In genomic region chr5:136042665-136043121, GRCh38 we compare ENCODE assay signal across 10 cellular contexts. TPM values are rescaled to one million over a fixed set of nuclear protein-coding genes. Genes with fewer than 3 reads are reported as not detected.
DNase-seq lines count a peak whose midpoint lies in the region; ATAC-seq and TF ChIP-seq lines count a peak whose summit lies in the region.
"Had no signal": no experiment of that assay in that cellular context is flagged by ENCODE, and none has a peak within 500 bp of the region (broad histone marks: within the 10 kb centered on the region; RNA-seq: fewer than 3 reads in every experiment).

No MANE protein-coding gene starts in this region.

- no peaks in the 10 kb centered on the region for H3K36me3 ChIP-seq in neural progenitor cell

- no peaks in the 10 kb centered on the region for H3K27me3 Mint-ChIP-seq in activated naive CD8-positive, alpha-beta T cell treated with anti-CD3 and anti-CD28 coated beads, Interleukin-2, amount 50 U/mL, for 24 hours
- H3K27me3 Mint-ChIP-seq in neural progenitor cell (ENCODE audit: insufficient read depth, low read depth) = no peaks in the 10 kb centered on the region
- peaks cover 18% of the 10 kb centered on the region for H3K27me3 Mint-ChIP-seq in stimulated activated memory B cell treated with anti-CD40 and anti-IgM and Interleukin-4, amounts not matched to agents 10 μg/mL and 1 μg/mL and 100 μg/mL, for 72 hours

- H2AFZ ChIP-seq in neural progenitor cell (replicated peaks) = no peak overlapping the region

- peak; percentile 73 for ATAC-seq in activated naive CD8-positive, alpha-beta T cell treated with anti-CD3 and anti-CD28 coated beads, Interleukin-2, amount 50 U/mL, for 24 hours
- ATAC-seq in stimulated activated memory B cell treated with anti-CD40 and anti-IgM and Interleukin-4, amounts not matched to agents 10 μg/mL and 1 μg/mL and 100 μg/mL, for 72 hours = no peak
- ATAC-seq: foreskin keratinocyte; naive thymus-derived CD4-positive, alpha-beta T cell had no signal

- no peak overlapping the region for H3K4me3 ChIP-seq in neural progenitor cell

- H3K27ac Mint-ChIP-seq in activated naive CD8-positive, alpha-beta T cell treated with anti-CD3 and anti-CD28 coated beads, Interleukin-2, amount 50 U/mL, for 24 hours = peak overlapping the region; percentile 23
- peak overlapping the region; percentile 42 for H3K27ac Mint-ChIP-seq in neural progenitor cell
- H3K27ac Mint-ChIP-seq in stimulated activated memory B cell treated with anti-CD40 and anti-IgM and Interleukin-4, amounts not matched to agents 10 μg/mL and 1 μg/mL and 100 μg/mL, for 72 hours = no peak overlapping the region

- peak; percentile 11 for DNase-seq in DMS53 treated with DMSO at 0.1 percent for 48 hours (lab: John Stamatoyannopoulos, UW; ENCODE audit: unreplicated experiment)
- DNase-seq in MV-4-11 (lab: John Stamatoyannopoulos, UW) = peak; percentile 65
- no peak for DNase-seq in activated naive CD8-positive, alpha-beta T cell treated with anti-CD3 and anti-CD28 coated beads, Interleukin-2, amount 50 U/mL, for 24 hours
- DNase-seq in neural progenitor cell (ENCODE audit: low spot score) = peak; percentile 70
- no peak for DNase-seq in GM10266 (ENCODE audit: extremely low spot score)
- no peak for DNase-seq in dedifferentiated amniotic fluid mesenchymal stem cell (ENCODE audit: extremely low spot score)
- DNase-seq in NCI-H187 (lab: John Stamatoyannopoulos, UW) = no peak
- DNase-seq: foreskin keratinocyte; naive thymus-derived CD4-positive, alpha-beta T cell had no signal

- H3K79me2 ChIP-seq in neural progenitor cell (ENCODE audit: low read depth) = no peaks in the 10 kb centered on the region

- H4K20me1 ChIP-seq in neural progenitor cell (ENCODE audit: low read depth) = no peaks in the 10 kb centered on the region

- H3K4me1 Mint-ChIP-seq in activated naive CD8-positive, alpha-beta T cell treated with anti-CD3 and anti-CD28 coated beads, Interleukin-2, amount 50 U/mL, for 24 hours = peaks cover 14% of the 10 kb centered on the region
- peaks cover 13% of the 10 kb centered on the region for H3K4me1 Mint-ChIP-seq in neural progenitor cell
- H3K4me1 Mint-ChIP-seq in stimulated activated memory B cell treated with anti-CD40 and anti-IgM and Interleukin-4, amounts not matched to agents 10 μg/mL and 1 μg/mL and 100 μg/mL, for 72 hours = peaks cover 11% of the 10 kb centered on the region

- H3K27me3 ChIP-seq in neural progenitor cell = no peaks in the 10 kb centered on the region
- H3K27me3 ChIP-seq: foreskin keratinocyte had no signal

- TF ChIP-seq CTCF in neural progenitor cell (IDR thresholded peaks at IDR 0.05) (no peak), GM10266 (IDR thresholded peaks at IDR 0.05; ENCODE audit: control insufficient read depth, insufficient read depth, low read depth, missing control alignments) (no peak)

- peak overlapping the region; percentile 31 for H3K27ac ChIP-seq in neural progenitor cell
- H3K27ac ChIP-seq: foreskin keratinocyte had no signal

- no peaks in the 10 kb centered on the region for H3K36me3 Mint-ChIP-seq in activated naive CD8-positive, alpha-beta T cell treated with anti-CD3 and anti-CD28 coated beads, Interleukin-2, amount 50 U/mL, for 24 hours (ENCODE audit: low read depth)
- no peaks in the 10 kb centered on the region for H3K36me3 Mint-ChIP-seq in neural progenitor cell
- H3K36me3 Mint-ChIP-seq in stimulated activated memory B cell treated with anti-CD40 and anti-IgM and Interleukin-4, amounts not matched to agents 10 μg/mL and 1 μg/mL and 100 μg/mL, for 72 hours = peaks cover 2% of the 10 kb centered on the region

- H3K4me3 Mint-ChIP-seq in activated naive CD8-positive, alpha-beta T cell treated with anti-CD3 and anti-CD28 coated beads, Interleukin-2, amount 50 U/mL, for 24 hours = no peak overlapping the region
- H3K4me3 Mint-ChIP-seq in neural progenitor cell = no peak overlapping the region
- no peak overlapping the region for H3K4me3 Mint-ChIP-seq in stimulated activated memory B cell treated with anti-CD40 and anti-IgM and Interleukin-4, amounts not matched to agents 10 μg/mL and 1 μg/mL and 100 μg/mL, for 72 hours
- H3K4me3 Mint-ChIP-seq: naive thymus-derived CD4-positive, alpha-beta T cell had no signal

- H3K9me3 ChIP-seq in neural progenitor cell (ENCODE audit: low read depth) = no peaks in the 10 kb centered on the region

- H3K4me2 ChIP-seq in neural progenitor cell = peak overlapping the region; percentile 0

- peaks cover 12% of the 10 kb centered on the region for H3F3A ChIP-seq in neural progenitor cell (ENCODE audit: low read depth)

- no peaks in the 10 kb centered on the region for H3K9me3 Mint-ChIP-seq in activated naive CD8-positive, alpha-beta T cell treated with anti-CD3 and anti-CD28 coated beads, Interleukin-2, amount 50 U/mL, for 24 hours
- peaks cover 2% of the 10 kb centered on the region for H3K9me3 Mint-ChIP-seq in neural progenitor cell
- H3K9me3 Mint-ChIP-seq in stimulated activated memory B cell treated with anti-CD40 and anti-IgM and Interleukin-4, amounts not matched to agents 10 μg/mL and 1 μg/mL and 100 μg/mL, for 72 hours = no peaks in the 10 kb centered on the region

- no peak overlapping the region for H3K9ac ChIP-seq in neural progenitor cell

- H3K4me1 ChIP-seq in neural progenitor cell = peaks cover 14% of the 10 kb centered on the region

RNA-seq across cellular contexts. Expression of gene TGFBI, which starts 13.9 kb away (rescaled TPM):
- 9.5 and 16.4 TPM in 2 replicates for total RNA-seq in neural progenitor cell (ENCODE audit: low replicate concordance)

Comparison
In these comparisons a context has a peak if more than half of its experiments do, and no peak if none do; other contexts are left out.
1. DNase-seq: peak in DMS53 treated with DMSO at 0.1 percent for 48 hours (single experiment), MV-4-11 (single experiment) and neural progenitor cell (single experiment); none in activated naive CD8-positive, alpha-beta T cell treated with anti-CD3 and anti-CD28 coated beads, Interleukin-2, amount 50 U/mL, for 24 hours (single experiment), GM10266 (single experiment), dedifferentiated amniotic fluid mesenchymal stem cell (single experiment) and NCI-H187 (0 of 2).